ENCODE assay signal across 8 cellular contexts in the genomic region with DNA sequence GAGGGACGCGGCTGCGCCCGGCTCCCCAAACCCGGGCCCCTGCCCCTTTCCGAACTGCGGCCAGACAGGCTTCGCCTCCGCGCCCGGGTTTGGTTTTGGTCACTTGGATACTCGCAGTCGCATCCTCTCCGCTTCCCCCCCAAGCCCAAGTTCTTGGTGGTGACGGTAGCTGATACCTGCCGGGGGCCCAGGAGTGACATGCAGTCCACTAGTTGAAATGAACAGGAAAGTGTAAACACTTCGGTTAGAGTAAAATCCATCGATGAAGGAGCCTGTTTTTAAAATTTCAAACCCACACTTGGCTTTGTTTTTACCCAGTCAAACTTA. TPM values are rescaled to one million over a fixed set of nuclear protein-coding genes. Genes with fewer than 3 reads are reported as not detected.
DNase-seq lines count a peak whose midpoint lies in the region; ATAC-seq lines count a peak whose summit lies in the region.

No MANE protein-coding gene starts in this region.

- ATAC-seq in HG03342 (IDR thresholded peaks at IDR 0.05; ENCODE audit: unreplicated experiment) (peak; percentile 44), left colon (peak; percentile 2), HG03521 (IDR thresholded peaks at IDR 0.05; ENCODE audit: unreplicated experiment) (no peak)
- no peak for ATAC-seq in activated naive CD8-positive, alpha-beta T cell treated with anti-CD3 and anti-CD28 coated beads, Interleukin-2, amount 10 ng/mL, durations not matched to agents 7 days and 5 days (ENCODE audit: low read depth)
- no peak for ATAC-seq in stimulated activated naive CD8-positive, alpha-beta T cell treated with anti-CD3 and anti-CD28 coated beads, Interleukin-15, Interleukin-2, amounts not matched to agents 100 U/mL and 50 U/mL, for 24 hours

- POLR2A ChIA-PET in activated naive CD8-positive, alpha-beta T cell treated with anti-CD3 and anti-CD28 coated beads, Interleukin-2, amount 10 ng/mL, durations not matched to agents 7 days and 5 days (lab: Charles Lee) = no interaction called here

- peaks cover 3% of the 10 kb centered on the region for H3K36me3 Mint-ChIP-seq in activated naive CD8-positive, alpha-beta T cell treated with anti-CD3 and anti-CD28 coated beads, Interleukin-2, amount 10 ng/mL, durations not matched to agents 7 days and 5 days

- peaks cover 30% of the 10 kb centered on the region for H3K27me3 Mint-ChIP-seq in activated naive CD8-positive, alpha-beta T cell treated with anti-CD3 and anti-CD28 coated beads, Interleukin-2, amount 10 ng/mL, durations not matched to agents 7 days and 5 days

- peak overlapping the region; percentile 80 for H3K4me3 Mint-ChIP-seq in activated naive CD8-positive, alpha-beta T cell treated with anti-CD3 and anti-CD28 coated beads, Interleukin-2, amount 10 ng/mL, durations not matched to agents 7 days and 5 days

- H3K4me1 Mint-ChIP-seq in activated naive CD8-positive, alpha-beta T cell treated with anti-CD3 and anti-CD28 coated beads, Interleukin-2, amount 10 ng/mL, durations not matched to agents 7 days and 5 days = peaks cover 5% of the 10 kb centered on the region

- DNase-seq in NCI-H1092 treated with DMSO at 0.1 percent for 48 hours (lab: John Stamatoyannopoulos, UW) (peak; percentile 81), NCI-H1092 (lab: John Stamatoyannopoulos, UW) (no peak), left colon (no peak), OCI-M1 (lab: John Stamatoyannopoulos, UW) (no peak)
- no peak for DNase-seq in activated naive CD8-positive, alpha-beta T cell treated with anti-CD3 and anti-CD28 coated beads, Interleukin-2, amount 10 ng/mL, durations not matched to agents 7 days and 5 days
- DNase-seq in stimulated activated naive CD8-positive, alpha-beta T cell treated with anti-CD3 and anti-CD28 coated beads, Interleukin-15, Interleukin-2, amounts not matched to agents 100 U/mL and 50 U/mL, for 24 hours = peak; percentile 10

- H3K27ac Mint-ChIP-seq in activated naive CD8-positive, alpha-beta T cell treated with anti-CD3 and anti-CD28 coated beads, Interleukin-2, amount 10 ng/mL, durations not matched to agents 7 days and 5 days = no peak overlapping the region

- H3K9me3 Mint-ChIP-seq in activated naive CD8-positive, alpha-beta T cell treated with anti-CD3 and anti-CD28 coated beads, Interleukin-2, amount 10 ng/mL, durations not matched to agents 7 days and 5 days = peaks cover 2% of the 10 kb centered on the region

- intact Hi-C loops in left colon (cut with DNase I, micrococcal nuclease) = no loop called here

RNA-seq across cellular contexts. Expression of gene CNTLN, which starts 0.7 kb away (rescaled TPM):
- under 1 TPM; 0.71 to 0.83 TPM for total RNA-seq in activated naive CD8-positive, alpha-beta T cell treated with anti-CD3 and anti-CD28 coated beads, Interleukin-2, amount 10 ng/mL, durations not matched to agents 7 days and 5 days
- total RNA-seq in left colon = 1 to 10 TPM; 1.6 to 2.0 TPM

Comparison
In these comparisons a context has a peak if more than half of its experiments do, and no peak if none do; other contexts are left out.
1. DNase-seq: peak in NCI-H1092 treated with DMSO at 0.1 percent for 48 hours (single experiment) and stimulated activated naive CD8-positive, alpha-beta T cell treated with anti-CD3 and anti-CD28 coated beads, Interleukin-15, Interleukin-2, amounts not matched to agents 100 U/mL and 50 U/mL, for 24 hours (single experiment); none in NCI-H1092 (single experiment), activated naive CD8-positive, alpha-beta T cell treated with anti-CD3 and anti-CD28 coated beads, Interleukin-2, amount 10 ng/mL, durations not matched to agents 7 days and 5 days (single experiment), left colon (0 of 2) and OCI-M1 (single experiment).
2. ATAC-seq: peak in HG03342 (single experiment) and left colon (single experiment); none in activated naive CD8-positive, alpha-beta T cell treated with anti-CD3 and anti-CD28 coated beads, Interleukin-2, amount 10 ng/mL, durations not matched to agents 7 days and 5 days (single experiment), stimulated activated naive CD8-positive, alpha-beta T cell treated with anti-CD3 and anti-CD28 coated beads, Interleukin-15, Interleukin-2, amounts not matched to agents 100 U/mL and 50 U/mL, for 24 hours (single experiment) and HG03521 (single experiment).